22 cellular contexts compared by ENCODE assay signal in the genomic region with DNA sequence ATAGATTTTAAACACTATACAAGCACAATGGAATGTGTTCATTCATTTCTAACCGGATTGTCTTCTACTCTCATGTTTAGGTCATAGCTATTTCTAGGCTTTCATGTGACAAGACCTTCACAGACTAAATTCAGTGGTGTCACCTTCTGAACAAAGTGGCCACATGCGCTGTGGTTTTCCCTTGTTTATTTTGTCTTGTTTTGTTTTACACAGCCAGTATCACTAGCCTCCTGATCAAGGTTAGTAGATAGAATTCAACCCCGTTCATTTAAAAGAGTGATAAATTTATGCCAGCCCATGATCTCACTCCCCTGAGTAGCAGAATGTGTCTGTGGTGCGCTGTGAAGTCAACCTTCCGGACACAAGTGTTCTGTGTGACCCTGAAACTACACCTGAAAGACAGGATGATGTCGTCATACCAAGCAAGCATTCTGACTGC.
DNase-seq lines count a peak whose midpoint lies in the region; ATAC-seq, FAIRE-seq and TF ChIP-seq lines count a peak whose summit lies in the region.
"Had no signal": no experiment of that assay in that cellular context is flagged by ENCODE, and none has a peak within 500 bp of the region (broad histone marks: within the 10 kb centered on the region; RNA-seq: fewer than 3 reads in every experiment).

No MANE protein-coding gene starts in this region.

- H3K4me3 ChIP-seq in HEK293 (ENCODE audit: low read depth, low read length) (no peak overlapping the region), psoas muscle (no peak overlapping the region)
- H3K4me3 ChIP-seq: adrenal gland, HAP-1, K562, sigmoid colon had no signal

- no peaks in the 10 kb centered on the region for H3K27me3 Mint-ChIP-seq in activated CD8-positive, alpha-beta T cell treated with anti-CD3 and anti-CD28 coated beads, Interleukin-2, amount 10 ng/mL, durations not matched to agents 7 days and 5 days (ENCODE audit: low read depth)

- no peak for FAIRE-seq in HTR-8/SVneo (lab: Jason Lieb, UNC)
- FAIRE-seq: K562 had no signal

- peaks cover 1% of the 10 kb centered on the region for H3K4me1 Mint-ChIP-seq in activated CD8-positive, alpha-beta T cell treated with anti-CD3 and anti-CD28 coated beads, Interleukin-2, amount 10 ng/mL, durations not matched to agents 7 days and 5 days (ENCODE audit: low read depth)
- H3K4me1 Mint-ChIP-seq: T-helper 17 cell had no signal

- no peak overlapping the region for H3K27ac Mint-ChIP-seq in activated CD8-positive, alpha-beta T cell treated with anti-CD3 and anti-CD28 coated beads, Interleukin-2, amount 10 ng/mL, durations not matched to agents 7 days and 5 days
- H3K27ac Mint-ChIP-seq: T-helper 17 cell, WTC11 had no signal

- DNase-seq in GM13977 (ENCODE audit: low spot score) (peak; percentile 23), psoas muscle (no peak), NCI-H748 treated with DMSO at 0.1 percent for 48 hours (lab: John Stamatoyannopoulos, UW) (no peak), HTR-8/SVneo (ENCODE audit: insufficient read length, low spot score) (no peak), NCI-H748 (lab: John Stamatoyannopoulos, UW; ENCODE audit: unreplicated experiment) (no peak)
- no peak for DNase-seq in activated CD8-positive, alpha-beta T cell treated with anti-CD3 and anti-CD28 coated beads, Interleukin-2, amount 10 ng/mL, durations not matched to agents 7 days and 5 days
- DNase-seq: adrenal gland; AML-193; left cardiac atrium; NCI-H1048; NCI-H2171; NK-92 treated with Interleukin-12 subunit alpha and Interleukin-12 subunit beta, amount 100 ng/mL, for 24 hours; nucleus accumbens; sigmoid colon; stimulated activated CD4-positive, alpha-beta T cell treated with anti-CD3 and anti-CD28 coated beads, Interleukin-4, amount 100 ng/mL, for 1 hour; T-helper 17 cell had no signal

- no peak overlapping the region for H3K4me3 Mint-ChIP-seq in activated CD8-positive, alpha-beta T cell treated with anti-CD3 and anti-CD28 coated beads, Interleukin-2, amount 10 ng/mL, durations not matched to agents 7 days and 5 days
- H3K4me3 Mint-ChIP-seq: T-helper 17 cell, WTC11 had no signal

- in situ Hi-C loops in GM13977 (cut with MboI; ENCODE audit: low pct_unique_long_range_greater_than_20kb, low sequenced_read_pairs, unreplicated experiment), result loop anchor here (10.0 kb wide), 2 partner anchors 227 to 233 kb away; no protein-coding TSS in a partner anchor

- no peaks in the 10 kb centered on the region for H3K27me3 ChIP-seq in psoas muscle (ENCODE audit: insufficient read depth in 3 of 3, low read length in 2 of 3)
- H3K27me3 ChIP-seq: adrenal gland, sigmoid colon had no signal

- H3K36me3 ChIP-seq in HEK293 (ENCODE audit: control insufficient read depth in 2 of 2, insufficient read depth in 1 of 2, low read length in 2 of 2), result no peaks in the 10 kb centered on the region
- H3K36me3 ChIP-seq in psoas muscle (ENCODE audit: insufficient read depth in 1 of 2, low read depth in 1 of 2), result no peaks in the 10 kb centered on the region
- H3K36me3 ChIP-seq: adrenal gland, HAP-1, sigmoid colon had no signal

- H3K4me1 ChIP-seq in HEK293 (ENCODE audit: control insufficient read depth, insufficient read depth, low read length) (peaks cover 30% of the 10 kb centered on the region), psoas muscle (peaks cover 21% of the 10 kb centered on the region)
- H3K4me1 ChIP-seq: adrenal gland, HAP-1 had no signal

- intact Hi-C loops in psoas muscle (cut with DNase I), result loop anchor here in 1 of 2 donors (5.0 kb wide), 1 partner anchor 234 kb away; no protein-coding TSS in a partner anchor

- CTCF ChIA-PET in HEK293 (lab: Yijun Ruan, JAX), result interaction anchor here (0.7 to 1.3 kb wide), 3 partner anchors 11 to 234 kb away, joined by 3 to 4 read pairs (median 3); no protein-coding TSS in a partner anchor
- CTCF ChIA-PET in activated CD8-positive, alpha-beta T cell treated with anti-CD3 and anti-CD28 coated beads, Interleukin-2, amount 10 ng/mL, durations not matched to agents 7 days and 5 days (lab: Charles Lee), result no interaction called here

- no peaks in the 10 kb centered on the region for H3K9me3 Mint-ChIP-seq in activated CD8-positive, alpha-beta T cell treated with anti-CD3 and anti-CD28 coated beads, Interleukin-2, amount 10 ng/mL, durations not matched to agents 7 days and 5 days (ENCODE audit: insufficient read depth)
- H3K9me3 Mint-ChIP-seq: WTC11 had no signal

- TF ChIP-seq CTCF in GM13977 (IDR thresholded peaks at IDR 0.05; ENCODE audit: extremely low read depth, insufficient read depth, missing control alignments) (no peak), HEK293 (tag by site-specific recombination; IDR thresholded peaks at IDR 0.05) (no peak), VCaP (conservative IDR thresholded peaks at IDR 0.05) (no peak), psoas muscle (IDR thresholded peaks at IDR 0.05) (no peak)

- WGBS in psoas muscle, 3 donors, result 33 to 47% (median 41%) methylated on average over 6 of the region's 6 CpGs

- ATAC-seq in psoas muscle, result peak; percentile 65 to 80 (median 74)
- ATAC-seq in activated CD8-positive, alpha-beta T cell treated with anti-CD3 and anti-CD28 coated beads, Interleukin-2, amount 10 ng/mL, durations not matched to agents 7 days and 5 days, result no peak
- ATAC-seq: K562, T-helper 17 cell, WTC11 had no signal

- H3K9me3 ChIP-seq in HEK293 (ENCODE audit: control insufficient read depth, insufficient read depth, low read depth, low read length) (no peaks in the 10 kb centered on the region), psoas muscle (no peaks in the 10 kb centered on the region)
- H3K9me3 ChIP-seq: adrenal gland, HAP-1, sigmoid colon had no signal

- peak overlapping the region; percentile 24; the same call in 1 of the 2 replicates for H3K27ac ChIP-seq in HEK293 (ENCODE audit: extremely low read depth, low read depth, low read length)
- H3K27ac ChIP-seq in VCaP, result peak overlapping the region; percentile 29; the same call in 1 of the 2 replicates
- H3K27ac ChIP-seq in psoas muscle, result peak overlapping the region; percentile 91
- H3K27ac ChIP-seq: adrenal gland, RWPE1 had no signal

- no peaks in the 10 kb centered on the region for H3K36me3 Mint-ChIP-seq in activated CD8-positive, alpha-beta T cell treated with anti-CD3 and anti-CD28 coated beads, Interleukin-2, amount 10 ng/mL, durations not matched to agents 7 days and 5 days (ENCODE audit: low read depth)
- H3K36me3 Mint-ChIP-seq: WTC11 had no signal

- POLR2A ChIA-PET in HEK293 (lab: Yijun Ruan, JAX), result no interaction called here
- POLR2A ChIA-PET in activated CD8-positive, alpha-beta T cell treated with anti-CD3 and anti-CD28 coated beads, Interleukin-2, amount 10 ng/mL, durations not matched to agents 7 days and 5 days (lab: Charles Lee), result no interaction called here

TF ChIP-seq in HEK293, 187 proteins besides CTCF, POLR2A, EP300 and RAD21 (continues in another document):
- TF ChIP-seq SP7 (tag by site-specific recombination; IDR thresholded peaks at IDR 0.05) (peak; percentile 56), ZNF24 (tag by site-specific recombination; IDR thresholded peaks at IDR 0.05) (peak; percentile 62; the same call in 1 of the 2 replicates), KLF8 (tag by site-specific recombination; IDR thresholded peaks at IDR 0.05) (0 out of 2 replicates have a peak, but pooled peaks have one; percentile 27), ZNF366 (tag by site-specific recombination; conservative IDR thresholded peaks at IDR 0.05) (peak; percentile 40; the same call in 1 of the 2 replicates), ZNF585B (tag by site-specific recombination; IDR thresholded peaks at IDR 0.05) (no peak), ZNF394 (tag by site-specific recombination; IDR thresholded peaks at IDR 0.05; ENCODE audit: borderline replicate concordance) (peak; percentile 50; the same call in 1 of the 2 replicates), ZNF184 (tag by site-specific recombination; IDR thresholded peaks at IDR 0.05) (0 out of 2 replicates have a peak, but pooled peaks have one; percentile 9), ZNF354C (tag by site-specific recombination; IDR thresholded peaks at IDR 0.05; ENCODE audit: borderline replicate concordance, low read depth) (no peak), ZNF792 (tag by site-specific recombination; IDR thresholded peaks at IDR 0.05) (no peak), ZBTB21 (tag by site-specific recombination; IDR thresholded peaks at IDR 0.05) (peak; percentile 34), ZNF223 (tag by site-specific recombination; IDR thresholded peaks at IDR 0.05) (no peak), SALL2 (tag by site-specific recombination; IDR thresholded peaks at IDR 0.05; ENCODE audit: borderline replicate concordance) (no peak), ZNF629 (tag by site-specific recombination; IDR thresholded peaks at IDR 0.05) (peak; percentile 86), FEZF1 (tag by site-specific recombination; IDR thresholded peaks at IDR 0.05) (peak; percentile 73), ZNF600 (tag by site-specific recombination; IDR thresholded peaks at IDR 0.05) (peak; percentile 60), KLF10 (tag by site-specific recombination; IDR thresholded peaks at IDR 0.05) (0 out of 2 replicates have a peak, but pooled peaks have one; percentile 15), ZBTB20 (tag by site-specific recombination; IDR thresholded peaks at IDR 0.05) (no peak)
- TF ChIP-seq, protein P1, sequence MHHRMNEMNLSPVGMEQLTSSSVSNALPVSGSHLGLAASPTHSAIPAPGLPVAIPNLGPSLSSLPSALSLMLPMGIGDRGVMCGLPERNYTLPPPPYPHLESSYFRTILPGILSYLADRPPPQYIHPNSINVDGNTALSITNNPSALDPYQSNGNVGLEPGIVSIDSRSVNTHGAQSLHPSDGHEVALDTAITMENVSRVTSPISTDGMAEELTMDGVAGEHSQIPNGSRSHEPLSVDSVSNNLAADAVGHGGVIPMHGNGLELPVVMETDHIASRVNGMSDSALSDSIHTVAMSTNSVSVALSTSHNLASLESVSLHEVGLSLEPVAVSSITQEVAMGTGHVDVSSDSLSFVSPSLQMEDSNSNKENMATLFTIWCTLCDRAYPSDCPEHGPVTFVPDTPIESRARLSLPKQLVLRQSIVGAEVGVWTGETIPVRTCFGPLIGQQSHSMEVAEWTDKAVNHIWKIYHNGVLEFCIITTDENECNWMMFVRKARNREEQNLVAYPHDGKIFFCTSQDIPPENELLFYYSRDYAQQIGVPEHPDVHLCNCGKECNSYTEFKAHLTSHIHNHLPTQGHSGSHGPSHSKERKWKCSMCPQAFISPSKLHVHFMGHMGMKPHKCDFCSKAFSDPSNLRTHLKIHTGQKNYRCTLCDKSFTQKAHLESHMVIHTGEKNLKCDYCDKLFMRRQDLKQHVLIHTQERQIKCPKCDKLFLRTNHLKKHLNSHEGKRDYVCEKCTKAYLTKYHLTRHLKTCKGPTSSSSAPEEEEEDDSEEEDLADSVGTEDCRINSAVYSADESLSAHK (tag by site-specific recombination; IDR thresholded peaks at IDR 0.05), result no peak

Comparison
In these comparisons a context has a peak if more than half of its experiments do, and no peak if none do; other contexts are left out.
1. H3K27ac ChIP-seq: peak in every context shown above with its lines; median percentile 91 in psoas muscle; 29 in VCaP; 24 in HEK293.